Comparison of ENCODE assay signal across 20 cellular contexts in genomic region chr11:75423721-75424120, GRCh38. TPM values are rescaled to one million over a fixed set of nuclear protein-coding genes. Genes with fewer than 3 reads are reported as not detected.
DNase-seq lines count a peak whose midpoint lies in the region; ATAC-seq and TF ChIP-seq lines count a peak whose summit lies in the region.
"Had no signal": no experiment of that assay in that cellular context is flagged by ENCODE, and none has a peak within 500 bp of the region (broad histone marks: within the 10 kb centered on the region; RNA-seq: fewer than 3 reads in every experiment).

No MANE protein-coding gene starts in this region.

- H3K4me1 ChIP-seq in cardiac muscle cell (ENCODE audit: low read depth) (peaks cover 19% of the 10 kb centered on the region), lower lobe of right lung (peaks cover 28% of the 10 kb centered on the region), spleen (peaks cover 0 to 13% (median 7%) of the 10 kb centered on the region in 6 donors)

- peaks cover 2% of the 10 kb centered on the region for H3K27me3 ChIP-seq in cardiac muscle cell
- no peaks in the 10 kb centered on the region for H3K27me3 ChIP-seq in lower lobe of right lung (ENCODE audit: low read depth)
- peaks cover 0 to 7% (median 7%) of the 10 kb centered on the region in 7 donors for H3K27me3 ChIP-seq in spleen (replicated peaks in 1 of 7)

- peaks cover under 1% of the 10 kb centered on the region for H3K9me3 Mint-ChIP-seq in activated CD4-positive, alpha-beta T cell treated with anti-CD3 and anti-CD28 coated beads for 36 hours (ENCODE audit: low read depth)
- H3K9me3 Mint-ChIP-seq: CD8-positive, alpha-beta T cell had no signal

- H3K9me3 ChIP-seq in cardiac muscle cell (ENCODE audit: low read depth) (no peaks in the 10 kb centered on the region), lower lobe of right lung (no peaks in the 10 kb centered on the region), spleen (no peaks in the 10 kb centered on the region)

- peaks cover 10% of the 10 kb centered on the region for H3K27me3 Mint-ChIP-seq in activated CD4-positive, alpha-beta T cell treated with anti-CD3 and anti-CD28 coated beads for 36 hours

- WGBS in spleen, 5 donors, result 86 to 94% (median 90%) methylated on average over 6 to 9 of the region's 9 CpGs

- no peak for TF ChIP-seq POLR2A in spleen (IDR thresholded peaks at IDR 0.05)

- POLR2A ChIA-PET in activated CD4-positive, alpha-beta T cell treated with anti-CD3 and anti-CD28 coated beads for 36 hours (lab: Charles Lee), result interaction anchor here (0.6 kb wide), 1 partner anchor 1652 kb away, joined by 3 read pairs; no protein-coding TSS in a partner anchor

- peak overlapping the region; percentile 63 for H3K27ac ChIP-seq in cardiac muscle cell
- peak overlapping the region; percentile 66 for H3K27ac ChIP-seq in VCaP
- H3K27ac ChIP-seq in lower lobe of right lung, result peak overlapping the region; percentile 27
- H3K27ac ChIP-seq in spleen, result no peak overlapping the region

- H3K4me3 Mint-ChIP-seq in activated CD4-positive, alpha-beta T cell treated with anti-CD3 and anti-CD28 coated beads for 36 hours, result no peak overlapping the region
- H3K4me3 Mint-ChIP-seq: CD8-positive, alpha-beta T cell had no signal

- TF ChIP-seq CTCF in cardiac muscle cell (IDR thresholded peaks at IDR 0.05; ENCODE audit: low read depth, low read length) (no peak), VCaP (conservative IDR thresholded peaks at IDR 0.05) (no peak), lower lobe of right lung (IDR thresholded peaks at IDR 0.05) (no peak), spleen (IDR thresholded peaks at IDR 0.05 in 8 of 11, conservative IDR thresholded peaks at IDR 0.05 in 3 of 11) (no peak)

- DNase-seq in cardiac muscle cell (ENCODE audit: low read depth in 1 of 2, low spot score in 1 of 2) (no peak), cardiac septum (ENCODE audit: low spot score) (no peak), lower lobe of right lung (no peak), spleen (peak; percentile 53), NCI-H1417 (lab: John Stamatoyannopoulos, UW) (no peak)
- DNase-seq in activated CD4-positive, alpha-beta T cell treated with anti-CD3 and anti-CD28 coated beads, Interleukin-2, amount 50 U/mL, for 4 hours, result no peak
- DNase-seq in activated CD4-positive, alpha-beta T cell treated with anti-CD3 and anti-CD28 coated beads for 36 hours, result no peak
- DNase-seq: CD8-positive, alpha-beta T cell; KG1; NCI-H1105 treated with DMSO at 0.1 percent for 48 hours; NCI-H1694 treated with DMSO at 0.1 percent for 48 hours; NCI-H2107; NCI-H2227 treated with DMSO at 0.1 percent for 48 hours; NCI-H510A treated with DMSO at 0.1 percent for 48 hours; NCI-H774; SHP77 had no signal

- H3K36me3 ChIP-seq in cardiac muscle cell (peaks cover 10% of the 10 kb centered on the region), lower lobe of right lung (peaks cover 9% of the 10 kb centered on the region), spleen (peaks cover 0 to 30% (median 0%) of the 10 kb centered on the region in 6 donors)

- intact Hi-C loops in cardiac septum (cut with DNase I) (no loop called here), lower lobe of right lung (cut with DNase I) (no loop called here), spleen (cut with DNase I; ENCODE audit: low total_unique reads) (no loop called here)
- intact Hi-C loops in activated CD4-positive, alpha-beta T cell treated with anti-CD3 and anti-CD28 coated beads for 36 hours (cut with DNase I, micrococcal nuclease), result no loop called here

- CTCF ChIA-PET in activated CD4-positive, alpha-beta T cell treated with anti-CD3 and anti-CD28 coated beads for 36 hours (lab: Charles Lee), result no interaction called here

- H3K36me3 Mint-ChIP-seq in activated CD4-positive, alpha-beta T cell treated with anti-CD3 and anti-CD28 coated beads for 36 hours (ENCODE audit: low read depth), result peaks cover 6% of the 10 kb centered on the region

- H3K4me3 ChIP-seq in cardiac muscle cell (no peak overlapping the region), lower lobe of right lung (no peak overlapping the region), spleen (no peak overlapping the region)

- H3K4me1 Mint-ChIP-seq in activated CD4-positive, alpha-beta T cell treated with anti-CD3 and anti-CD28 coated beads for 36 hours, result peaks cover 4% of the 10 kb centered on the region

- H3K27ac Mint-ChIP-seq in activated CD4-positive, alpha-beta T cell treated with anti-CD3 and anti-CD28 coated beads for 36 hours, result no peak overlapping the region
- H3K27ac Mint-ChIP-seq: CD8-positive, alpha-beta T cell had no signal

- ATAC-seq in lower lobe of right lung, result no peak
- no peak for ATAC-seq in activated CD4-positive, alpha-beta T cell treated with anti-CD3 and anti-CD28 coated beads for 36 hours
- ATAC-seq: CD8-positive, alpha-beta T cell; HepG2 had no signal

RNA-seq across cellular contexts. Expression of gene KLHL35, which starts 9.3 kb away (rescaled TPM):
- total RNA-seq in cardiac muscle cell (2.2 and 2.7 TPM in 2 replicates), cardiac septum (0.75 TPM), lower lobe of right lung (2.6 TPM), spleen (1 to 10 TPM in 6 of 7 donors, under 1 TPM in 1; 0.19 to 3.5 (median 1.8) TPM)
- polyA plus RNA-seq in cardiac muscle cell (2.6 and 3.4 TPM in 2 replicates), spleen (1 to 10 TPM; 2.0 to 3.8 (median 2.8) TPM)
- under 1 TPM; 0.62 to 0.65 TPM for total RNA-seq in activated CD4-positive, alpha-beta T cell treated with anti-CD3 and anti-CD28 coated beads for 36 hours
- total RNA-seq: A172, H4, HepG2 had no signal
- polyA plus RNA-seq: HepG2 had no signal

RNA-seq across cellular contexts. Expression of gene RPS3, which starts 24.4 kb away (rescaled TPM):
- total RNA-seq in cardiac muscle cell, result 781 and 951 TPM in 2 replicates
- 974 and 1,206 TPM in 2 replicates for polyA plus RNA-seq in cardiac muscle cell
- total RNA-seq in cardiac septum, result 717 TPM
- 1,761 TPM for total RNA-seq in lower lobe of right lung
- total RNA-seq in spleen, result 1,000 to 10,000 TPM; 1,482 to 2,624 (median 2,197) TPM
- polyA plus RNA-seq in spleen, result 1,000 to 10,000 TPM; 4,940 to 5,449 (median 5,352) TPM
- total RNA-seq in activated CD4-positive, alpha-beta T cell treated with anti-CD3 and anti-CD28 coated beads for 36 hours, result 1,000 to 10,000 TPM; 4,536 to 4,569 TPM

Comparison
In these comparisons a context has a peak if more than half of its experiments do, and no peak if none do; other contexts are left out.
1. H3K27ac ChIP-seq: peak in cardiac muscle cell (single experiment), VCaP (single experiment) and lower lobe of right lung (single experiment); none in spleen (0 of 8).